Comparison of ENCODE assay signal across 9 cellular contexts in the genomic region with DNA sequence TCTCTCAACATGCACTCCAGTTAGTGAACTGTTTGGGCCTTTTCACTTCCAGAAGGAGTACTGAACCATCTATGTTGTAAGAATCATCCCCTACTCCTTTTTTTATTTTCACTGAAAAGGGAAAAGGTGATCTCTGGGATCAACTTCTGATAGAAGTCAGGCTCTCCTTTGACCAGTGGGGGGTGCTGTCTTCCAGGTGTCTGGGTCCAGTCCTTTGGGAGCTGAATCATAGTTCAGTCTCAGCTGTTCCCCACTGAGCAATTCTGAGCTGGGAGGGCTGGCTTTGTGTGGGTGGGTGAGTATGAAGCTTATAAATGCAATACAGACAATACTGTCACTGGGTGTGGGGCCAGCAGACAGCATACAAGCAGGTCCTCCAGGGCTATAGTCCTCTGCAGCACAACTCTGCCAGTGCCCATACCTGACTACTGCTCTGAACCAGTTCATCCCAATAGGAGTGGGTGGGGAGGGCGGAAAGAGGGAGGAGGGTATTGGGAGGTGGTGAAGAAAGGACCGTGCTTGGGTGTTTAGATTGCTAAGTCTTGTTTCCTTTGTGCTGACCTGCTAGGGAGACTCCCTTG. TPM values are rescaled to one million over a fixed set of nuclear protein-coding genes. Genes with fewer than 3 reads are reported as not detected.
A peak's percentile ranks its signal among the peaks of the same experiment; 100 is the strongest.
DNase-seq lines count a peak whose midpoint lies in the region; ATAC-seq and TF ChIP-seq lines count a peak whose summit lies in the region.
"Had no signal": no experiment of that assay in that cellular context is flagged by ENCODE, and none has a peak within 500 bp of the region (broad histone marks: within the 10 kb centered on the region; RNA-seq: fewer than 3 reads in every experiment).

No MANE protein-coding gene starts in this region.

- no peak overlapping the region for H3K4me2 ChIP-seq in OCI-LY3 (ENCODE audit: low read length)

- H3K27me3 ChIP-seq in OCI-LY3 (ENCODE audit: low read depth, low read length) (no peaks in the 10 kb centered on the region), right atrium auricular region (no peaks in the 10 kb centered on the region)

- H3K4me3 ChIP-seq in OCI-LY3 (ENCODE audit: low read length) (no peak overlapping the region), right atrium auricular region (no peak overlapping the region)

- H3K9me3 ChIP-seq in OCI-LY3 (ENCODE audit: insufficient read depth, low read length) (no peaks in the 10 kb centered on the region), right atrium auricular region (no peaks in the 10 kb centered on the region)

- no peaks in the 10 kb centered on the region for H3K36me3 Mint-ChIP-seq in activated naive CD4-positive, alpha-beta T cell treated with anti-CD3 and anti-CD28 coated beads, Interleukin-2, amount 50 U/mL, for 72 hours

- peaks cover 4% of the 10 kb centered on the region; the same call in 1 of the 2 replicates for H3K4me1 ChIP-seq in OCI-LY3 (ENCODE audit: low read length)
- H3K4me1 ChIP-seq in right atrium auricular region, result peaks cover 0 to 14% of the 10 kb centered on the region in 2 donors

- H3K36me3 ChIP-seq in OCI-LY3 (replicated peaks; ENCODE audit: low read depth, low read length) (no peaks in the 10 kb centered on the region), right atrium auricular region (no peaks in the 10 kb centered on the region)

- no peak overlapping the region for H2AFZ ChIP-seq in OCI-LY3 (ENCODE audit: low read depth, low read length)

- peak overlapping the region in 1 of 2 donors; percentile 56 for H3K27ac Mint-ChIP-seq in activated naive CD4-positive, alpha-beta T cell treated with anti-CD3 and anti-CD28 coated beads, Interleukin-2, amount 50 U/mL, for 72 hours

- no peak overlapping the region for H3K27ac ChIP-seq in OCI-LY3 (ENCODE audit: low read length)
- no peak overlapping the region for H3K27ac ChIP-seq in right atrium auricular region

- peak; percentile 50 for DNase-seq in AG09319 (ENCODE audit: extremely low read depth, low read depth)
- DNase-seq in GM20000 (ENCODE audit: low spot score), result peak; percentile 63
- peak; percentile 65 to 75 for DNase-seq in activated naive CD4-positive, alpha-beta T cell treated with anti-CD3 and anti-CD28 coated beads, Interleukin-2, amount 50 U/mL, for 72 hours (ENCODE audit: low spot score in 2 of 2)
- peak; percentile 23 for DNase-seq in right atrium auricular region (ENCODE audit: low spot score)
- peak; percentile 68 to 77 (median 74) for DNase-seq in stimulated activated CD4-positive, alpha-beta T cell treated with anti-CD3 and anti-CD28 coated beads, Interleukin-12 subunit alpha, Interleukin-12 subunit beta, amount 100 ng/mL, for 48 hours (ENCODE audit: low read depth in 2 of 3, low spot score in 1 of 3)

- no peaks in the 10 kb centered on the region for H3K9me3 Mint-ChIP-seq in activated naive CD4-positive, alpha-beta T cell treated with anti-CD3 and anti-CD28 coated beads, Interleukin-2, amount 50 U/mL, for 72 hours
- H3K9me3 Mint-ChIP-seq: naive thymus-derived CD8-positive, alpha-beta T cell had no signal

- peak; percentile 76 for TF ChIP-seq CTCF in AG09319 (IDR thresholded peaks at IDR 0.05; ENCODE audit: low read depth, low read length)
- peak; percentile 47 for TF ChIP-seq CTCF in GM20000 (IDR thresholded peaks at IDR 0.05; ENCODE audit: extremely low read depth, missing control alignments)
- peak; percentile 56 for TF ChIP-seq CTCF in OCI-LY3 (IDR thresholded peaks at IDR 0.05; ENCODE audit: low read depth, low read length)
- TF ChIP-seq CTCF in right atrium auricular region (IDR thresholded peaks at IDR 0.05), result peak in 1 of 2 donors; percentile 62

- H3K9ac ChIP-seq in OCI-LY3 (ENCODE audit: low read length), result no peak overlapping the region

- ATAC-seq in activated naive CD4-positive, alpha-beta T cell treated with anti-CD3 and anti-CD28 coated beads, Interleukin-2, amount 50 U/mL, for 72 hours, result peak; percentile 86 to 90
- ATAC-seq in HG03442 (IDR thresholded peaks at IDR 0.05; ENCODE audit: unreplicated experiment), result no peak
- no peak for ATAC-seq in HG02885 (IDR thresholded peaks at IDR 0.05; ENCODE audit: poor library complexity, unreplicated experiment)
- ATAC-seq: naive thymus-derived CD8-positive, alpha-beta T cell had no signal

- no peaks in the 10 kb centered on the region for H3K79me2 ChIP-seq in OCI-LY3 (ENCODE audit: low read length)

- no peaks in the 10 kb centered on the region for H4K20me1 ChIP-seq in OCI-LY3 (ENCODE audit: insufficient read depth, low read length)

RNA-seq across cellular contexts. Expression of a gene that starts 12.5 kb away (rescaled TPM):
- 100 to 1,000 TPM; 179 to 273 TPM for total RNA-seq in activated naive CD4-positive, alpha-beta T cell treated with anti-CD3 and anti-CD28 coated beads, Interleukin-2, amount 50 U/mL, for 72 hours
- total RNA-seq in right atrium auricular region, result 100 to 1,000 TPM; 108 to 130 TPM

RNA-seq across cellular contexts. Expression of a gene that starts 48.1 kb away (rescaled TPM):
- 1 to 10 TPM in 1 of 2 donors, under 1 TPM in 1; 0.39 to 3.9 TPM for total RNA-seq in activated naive CD4-positive, alpha-beta T cell treated with anti-CD3 and anti-CD28 coated beads, Interleukin-2, amount 50 U/mL, for 72 hours
- total RNA-seq in right atrium auricular region, result 10 to 100 TPM; 20.2 to 23.7 TPM

Comparison
In these comparisons a context has a peak if more than half of its experiments do, and no peak if none do; other contexts are left out.
1. DNase-seq: peak in every context shown above with its lines; median percentile 74 in stimulated activated CD4-positive, alpha-beta T cell treated with anti-CD3 and anti-CD28 coated beads, Interleukin-12 subunit alpha, Interleukin-12 subunit beta, amount 100 ng/mL, for 48 hours; 70 in activated naive CD4-positive, alpha-beta T cell treated with anti-CD3 and anti-CD28 coated beads, Interleukin-2, amount 50 U/mL, for 72 hours; 63 in GM20000; 50 in AG09319; 23 in right atrium auricular region.
2. ATAC-seq: peak in activated naive CD4-positive, alpha-beta T cell treated with anti-CD3 and anti-CD28 coated beads, Interleukin-2, amount 50 U/mL, for 72 hours (2 of 2); none in HG03442 (single experiment) and HG02885 (single experiment).
3. RNA of a gene that starts 48.1 kb away (total RNA-seq): 20.2 to 23.7 TPM in right atrium auricular region; 0.39 to 3.9 TPM in activated naive CD4-positive, alpha-beta T cell treated with anti-CD3 and anti-CD28 coated beads, Interleukin-2, amount 50 U/mL, for 72 hours; every median in the first group is over 4 times any median in the second.